In the genomic region with DNA sequence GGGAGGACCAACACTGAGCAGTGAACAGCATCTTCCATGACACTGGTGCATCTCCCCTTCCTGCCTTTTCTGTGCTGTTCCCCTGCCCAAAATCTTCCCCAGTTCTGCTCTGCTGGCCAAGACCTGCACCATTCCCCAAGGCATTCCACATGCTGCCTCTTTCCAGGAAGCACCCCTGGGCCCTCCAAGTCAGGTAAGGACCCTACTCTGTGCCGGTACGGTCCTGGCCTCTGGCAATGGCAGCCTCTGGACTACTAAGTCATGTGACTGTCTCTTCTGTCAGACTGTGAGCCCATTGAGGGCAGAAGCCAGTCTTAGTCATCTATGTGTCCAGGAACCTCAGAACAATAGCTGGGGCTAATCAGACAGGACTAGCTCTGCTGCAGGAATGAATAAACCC, we compare ENCODE assay signal across 30 cellular contexts.
"Had no signal": no experiment of that assay in that cellular context is flagged by ENCODE, and none has a peak within 500 bp of the region (broad histone marks: within the 10 kb centered on the region; RNA-seq: fewer than 3 reads in every experiment).

No MANE protein-coding gene starts in this region.

- H3K4me1 ChIP-seq: ascending aorta, breast epithelium, colonic mucosa had no signal

- H3K27me3 ChIP-seq: ascending aorta, cardiac muscle cell, colonic mucosa had no signal

- H3K27ac ChIP-seq: ascending aorta, breast epithelium, cardiac muscle cell, colonic mucosa had no signal

- H3K4me3 Mint-ChIP-seq: activated CD4-positive, alpha-beta memory T cell treated with anti-CD3 and anti-CD28 coated beads for 36 hours; activated CD4-positive, alpha-beta T cell treated with anti-CD3 and anti-CD28 coated beads for 36 hours; activated CD4-positive, alpha-beta T cell treated with anti-CD3 and anti-CD28 coated beads, Interleukin-2, amount 10 ng/mL, durations not matched to agents 24 days and 14 days; activated CD8-positive, alpha-beta memory T cell treated with anti-CD3 and anti-CD28 coated beads, Interleukin-2, amount 10 ng/mL, durations not matched to agents 7 days and 5 days; activated CD8-positive, alpha-beta T cell treated with anti-CD3 and anti-CD28 coated beads, Interleukin-2, amount 10 ng/mL, durations not matched to agents 7 days and 5 days; activated naive CD4-positive, alpha-beta T cell treated with anti-CD3 and anti-CD28 coated beads, Interleukin-2, amount 10 ng/mL, durations not matched to agents 7 days and 5 days; activated naive CD8-positive, alpha-beta T cell treated with anti-CD3 and anti-CD28 coated beads, Interleukin-2, amount 10 ng/mL, durations not matched to agents 7 days and 5 days; activated T-helper 1 cell treated with anti-CD3 and anti-CD28 coated beads, Interleukin-12 subunit alpha, Interleukin-12 subunit beta, Interleukin-2, Interleukin-4 antibody, amounts not matched to agents 30 ng/mL and 10 ng/mL and 1 ng/mL, durations not matched to agents 14 hours and 24 hours and 36 hours had no signal

- H3K27me3 Mint-ChIP-seq: activated CD4-positive, alpha-beta memory T cell treated with anti-CD3 and anti-CD28 coated beads for 36 hours; activated CD4-positive, alpha-beta T cell treated with anti-CD3 and anti-CD28 coated beads, Interleukin-2, amount 10 ng/mL, durations not matched to agents 24 days and 14 days; activated CD8-positive, alpha-beta memory T cell treated with anti-CD3 and anti-CD28 coated beads, Interleukin-2, amount 10 ng/mL, durations not matched to agents 7 days and 5 days; activated naive CD4-positive, alpha-beta T cell treated with anti-CD3 and anti-CD28 coated beads, Interleukin-2, amount 10 ng/mL, durations not matched to agents 7 days and 5 days; activated naive CD8-positive, alpha-beta T cell treated with anti-CD3 and anti-CD28 coated beads, Interleukin-2, amount 10 ng/mL, durations not matched to agents 7 days and 5 days had no signal

- DNase-seq: activated CD4-positive, alpha-beta memory T cell treated with anti-CD3 and anti-CD28 coated beads for 36 hours; activated CD4-positive, alpha-beta T cell treated with anti-CD3 and anti-CD28 coated beads for 36 hours; activated CD4-positive, alpha-beta T cell treated with anti-CD3 and anti-CD28 coated beads, Interleukin-2, amount 10 ng/mL, durations not matched to agents 24 days and 14 days; activated CD4-positive, CD25-positive, alpha-beta regulatory T cell; activated CD4-positive, CD25-positive, alpha-beta regulatory T cell treated with anti-CD3 and anti-CD28 coated beads, Interleukin-2, amount 50 U/mL, for 72 hours; activated CD8-positive, alpha-beta memory T cell treated with anti-CD3 and anti-CD28 coated beads, Interleukin-2, amount 10 ng/mL, durations not matched to agents 7 days and 5 days; activated CD8-positive, alpha-beta memory T cell treated with anti-CD3 and anti-CD28 coated beads, Interleukin-2, amount 50 U/mL, for 4 hours; activated CD8-positive, alpha-beta T cell treated with anti-CD3 and anti-CD28 coated beads, Interleukin-2, amount 10 ng/mL, durations not matched to agents 7 days and 5 days; activated effector memory CD4-positive, alpha-beta T cell treated with anti-CD3 and anti-CD28 coated beads, Interleukin-2, amount 50 U/mL, for 16 hours; activated naive CD4-positive, alpha-beta T cell; activated naive CD4-positive, alpha-beta T cell treated with anti-CD3 and anti-CD28 coated beads, Interleukin-2, amount 10 ng/mL, durations not matched to agents 7 days and 5 days; activated naive CD8-positive, alpha-beta T cell treated with anti-CD3 and anti-CD28 coated beads, Interleukin-2, amount 10 ng/mL, durations not matched to agents 7 days and 5 days; activated T-cell treated with anti-CD3 and anti-CD28 coated beads, Interleukin-2, amount 50 U/mL, for 1 hour; activated T-cell treated with anti-CD3 and anti-CD28 coated beads, Interleukin-2, amount 50 U/mL, for 48 hours; central memory CD4-positive, alpha-beta T cell; cerebellar nuclear complex; colonic mucosa; effector CD8-positive, alpha-beta T cell; foreskin fibroblast; head of caudate nucleus; T-helper 2 cell had no signal

- ATAC-seq: activated CD4-positive, alpha-beta T cell treated with anti-CD3 and anti-CD28 coated beads for 36 hours; activated CD8-positive, alpha-beta memory T cell treated with anti-CD3 and anti-CD28 coated beads, Interleukin-2, amount 10 ng/mL, durations not matched to agents 7 days and 5 days; activated CD8-positive, alpha-beta T cell treated with anti-CD3 and anti-CD28 coated beads, Interleukin-2, amount 10 ng/mL, durations not matched to agents 7 days and 5 days; activated naive CD4-positive, alpha-beta T cell treated with anti-CD3 and anti-CD28 coated beads, Interleukin-2, amount 50 U/mL, for 72 hours; esophagus mucosa had no signal

- H3K9me3 Mint-ChIP-seq: activated CD4-positive, alpha-beta memory T cell treated with anti-CD3 and anti-CD28 coated beads for 36 hours; activated CD4-positive, alpha-beta T cell treated with anti-CD3 and anti-CD28 coated beads, Interleukin-2, amount 10 ng/mL, durations not matched to agents 24 days and 14 days; activated naive CD4-positive, alpha-beta T cell treated with anti-CD3 and anti-CD28 coated beads, Interleukin-2, amount 10 ng/mL, durations not matched to agents 7 days and 5 days; activated naive CD8-positive, alpha-beta T cell treated with anti-CD3 and anti-CD28 coated beads, Interleukin-2, amount 10 ng/mL, durations not matched to agents 7 days and 5 days; activated T-helper 1 cell treated with anti-CD3 and anti-CD28 coated beads, Interleukin-12 subunit alpha, Interleukin-12 subunit beta, Interleukin-2, Interleukin-4 antibody, amounts not matched to agents 30 ng/mL and 10 ng/mL and 1 ng/mL, durations not matched to agents 14 hours and 24 hours and 36 hours; activated T-helper 2 cell treated with anti-CD3 and anti-CD28 coated beads, Interferon-gamma antibody, Interleukin-2, Interleukin-4, amounts not matched to agents 10 μg/mL and 5 μg/mL and 100 μg/mL, durations not matched to agents 14 hours and 24 hours and 36 hours had no signal

- H3K9me3 ChIP-seq: ascending aorta, breast epithelium, colonic mucosa had no signal

- H3K4me3 ChIP-seq: ascending aorta, breast epithelium, cardiac muscle cell, colonic mucosa had no signal

- H3K36me3 ChIP-seq: ascending aorta, breast epithelium, cardiac muscle cell, colonic mucosa had no signal

- H3K27ac Mint-ChIP-seq: activated CD4-positive, alpha-beta memory T cell treated with anti-CD3 and anti-CD28 coated beads for 36 hours; activated CD4-positive, alpha-beta T cell treated with anti-CD3 and anti-CD28 coated beads for 36 hours; activated CD4-positive, alpha-beta T cell treated with anti-CD3 and anti-CD28 coated beads, Interleukin-2, amount 10 ng/mL, durations not matched to agents 24 days and 14 days; activated CD8-positive, alpha-beta memory T cell treated with anti-CD3 and anti-CD28 coated beads, Interleukin-2, amount 10 ng/mL, durations not matched to agents 7 days and 5 days; activated CD8-positive, alpha-beta T cell treated with anti-CD3 and anti-CD28 coated beads, Interleukin-2, amount 10 ng/mL, durations not matched to agents 7 days and 5 days; activated naive CD4-positive, alpha-beta T cell treated with anti-CD3 and anti-CD28 coated beads, Interleukin-2, amount 10 ng/mL, durations not matched to agents 7 days and 5 days; activated naive CD4-positive, alpha-beta T cell treated with anti-CD3 and anti-CD28 coated beads, Interleukin-2, amount 50 U/mL, for 72 hours; activated naive CD8-positive, alpha-beta T cell treated with anti-CD3 and anti-CD28 coated beads, Interleukin-2, amount 10 ng/mL, durations not matched to agents 7 days and 5 days; activated T-helper 1 cell treated with anti-CD3 and anti-CD28 coated beads, Interleukin-12 subunit alpha, Interleukin-12 subunit beta, Interleukin-2, Interleukin-4 antibody, amounts not matched to agents 30 ng/mL and 10 ng/mL and 1 ng/mL, durations not matched to agents 14 hours and 24 hours and 36 hours; activated T-helper 2 cell treated with anti-CD3 and anti-CD28 coated beads, Interferon-gamma antibody, Interleukin-2, Interleukin-4, amounts not matched to agents 10 μg/mL and 5 μg/mL and 100 μg/mL, durations not matched to agents 14 hours and 24 hours and 36 hours had no signal

- H3K36me3 Mint-ChIP-seq: activated CD4-positive, alpha-beta memory T cell treated with anti-CD3 and anti-CD28 coated beads for 36 hours; activated CD8-positive, alpha-beta memory T cell treated with anti-CD3 and anti-CD28 coated beads, Interleukin-2, amount 10 ng/mL, durations not matched to agents 7 days and 5 days; activated naive CD4-positive, alpha-beta T cell treated with anti-CD3 and anti-CD28 coated beads, Interleukin-2, amount 10 ng/mL, durations not matched to agents 7 days and 5 days; activated naive CD8-positive, alpha-beta T cell treated with anti-CD3 and anti-CD28 coated beads, Interleukin-2, amount 10 ng/mL, durations not matched to agents 7 days and 5 days; brain had no signal

- FAIRE-seq: frontal cortex had no signal

- H3K4me1 Mint-ChIP-seq: activated CD4-positive, alpha-beta T cell treated with anti-CD3 and anti-CD28 coated beads for 36 hours; activated CD4-positive, alpha-beta T cell treated with anti-CD3 and anti-CD28 coated beads, Interleukin-2, amount 10 ng/mL, durations not matched to agents 24 days and 14 days; activated CD8-positive, alpha-beta memory T cell treated with anti-CD3 and anti-CD28 coated beads, Interleukin-2, amount 10 ng/mL, durations not matched to agents 7 days and 5 days; activated naive CD4-positive, alpha-beta T cell treated with anti-CD3 and anti-CD28 coated beads, Interleukin-2, amount 10 ng/mL, durations not matched to agents 7 days and 5 days; activated naive CD8-positive, alpha-beta T cell treated with anti-CD3 and anti-CD28 coated beads, Interleukin-2, amount 10 ng/mL, durations not matched to agents 7 days and 5 days had no signal
